In genomic region chr2:203798296-203799157, GRCh38 we compare ENCODE assay signal across 22 cellular contexts.
DNase-seq lines count a peak whose midpoint lies in the region; ATAC-seq, FAIRE-seq and TF ChIP-seq lines count a peak whose summit lies in the region.
"Had no signal": no experiment of that assay in that cellular context is flagged by ENCODE, and none has a peak within 500 bp of the region (broad histone marks: within the 10 kb centered on the region; RNA-seq: fewer than 3 reads in every experiment).

No MANE protein-coding gene starts in this region.

- no peaks in the 10 kb centered on the region for H3K9me3 ChIP-seq in neural progenitor cell (ENCODE audit: low read depth)

- no peaks in the 10 kb centered on the region for H3K4me1 ChIP-seq in neural progenitor cell

- peaks cover 3% of the 10 kb centered on the region for H3K27me3 Mint-ChIP-seq in neural progenitor cell (ENCODE audit: insufficient read depth, low read depth)

- no peaks in the 10 kb centered on the region for H4K20me1 ChIP-seq in neural progenitor cell (ENCODE audit: low read depth)

- H3K9me3 Mint-ChIP-seq in neural progenitor cell = peaks cover 17% of the 10 kb centered on the region

- H3F3A ChIP-seq in neural progenitor cell (ENCODE audit: low read depth) = no peaks in the 10 kb centered on the region

- no peak for TF ChIP-seq CTCF in neural progenitor cell (IDR thresholded peaks at IDR 0.05)

- H2AFZ ChIP-seq in neural progenitor cell (replicated peaks) = no peak overlapping the region

- peak overlapping the region; percentile 14 for H3K27ac Mint-ChIP-seq in neural progenitor cell
- H3K27ac Mint-ChIP-seq: brain; CD8-positive, alpha-beta T cell; natural killer cell had no signal

- H3K36me3 Mint-ChIP-seq in neural progenitor cell = peaks cover 6% of the 10 kb centered on the region
- H3K36me3 Mint-ChIP-seq: CD8-positive, alpha-beta T cell; natural killer cell had no signal

- H3K9ac ChIP-seq in neural progenitor cell = no peak overlapping the region

- no peak overlapping the region for H3K4me2 ChIP-seq in neural progenitor cell

- peaks cover 11% of the 10 kb centered on the region for H3K4me1 Mint-ChIP-seq in neural progenitor cell

- peak; percentile 49 for FAIRE-seq in GM18507 (lab: Jason Lieb, UNC)

- ATAC-seq in HG02571 (IDR thresholded peaks at IDR 0.05; ENCODE audit: unreplicated experiment) (peak; percentile 36), GM21360 (IDR thresholded peaks at IDR 0.05; ENCODE audit: unreplicated experiment) (no peak)
- ATAC-seq: CD8-positive, alpha-beta T cell; left colon; natural killer cell had no signal

- H3K36me3 ChIP-seq in neural progenitor cell = no peaks in the 10 kb centered on the region
- H3K36me3 ChIP-seq: tibial nerve had no signal

- H3K79me2 ChIP-seq in neural progenitor cell (ENCODE audit: low read depth) = no peaks in the 10 kb centered on the region

- no peak overlapping the region for H3K27ac ChIP-seq in neural progenitor cell
- H3K27ac ChIP-seq: RWPE1 had no signal

- H3K27me3 ChIP-seq in neural progenitor cell = no peaks in the 10 kb centered on the region
- H3K27me3 ChIP-seq: tibial nerve had no signal

- H3K4me3 Mint-ChIP-seq in neural progenitor cell = no peak overlapping the region
- H3K4me3 Mint-ChIP-seq: brain; CD8-positive, alpha-beta T cell; natural killer cell had no signal

- no peak for DNase-seq in GM18507 (ENCODE audit: extremely low spot score, insufficient read length, low read depth)
- peak; percentile 40 for DNase-seq in RPMI8226
- DNase-seq in neural progenitor cell (ENCODE audit: low spot score) = no peak
- DNase-seq in NCI-H446 (lab: John Stamatoyannopoulos, UW) = no peak
- DNase-seq in retina = no peak
- DNase-seq: CD8-positive, alpha-beta T cell; DMS79; glutamatergic neuron; GOT3; left colon; natural killer cell; NCI-H1417 treated with DMSO at 0.1 percent for 48 hours; NCI-H2107; NCI-H524; stimulated activated CD4-positive, alpha-beta T cell treated with anti-CD3 and anti-CD28 coated beads, Interleukin-1b, Interleukin-23, amount 100 ng/mL, for 48 hours; stimulated activated naive CD4-positive, alpha-beta T cell; T1000 had no signal

- no peak overlapping the region for H3K4me3 ChIP-seq in neural progenitor cell
- H3K4me3 ChIP-seq: tibial nerve had no signal
